Comparison of ENCODE assay signal across 8 cellular contexts in the genomic region with DNA sequence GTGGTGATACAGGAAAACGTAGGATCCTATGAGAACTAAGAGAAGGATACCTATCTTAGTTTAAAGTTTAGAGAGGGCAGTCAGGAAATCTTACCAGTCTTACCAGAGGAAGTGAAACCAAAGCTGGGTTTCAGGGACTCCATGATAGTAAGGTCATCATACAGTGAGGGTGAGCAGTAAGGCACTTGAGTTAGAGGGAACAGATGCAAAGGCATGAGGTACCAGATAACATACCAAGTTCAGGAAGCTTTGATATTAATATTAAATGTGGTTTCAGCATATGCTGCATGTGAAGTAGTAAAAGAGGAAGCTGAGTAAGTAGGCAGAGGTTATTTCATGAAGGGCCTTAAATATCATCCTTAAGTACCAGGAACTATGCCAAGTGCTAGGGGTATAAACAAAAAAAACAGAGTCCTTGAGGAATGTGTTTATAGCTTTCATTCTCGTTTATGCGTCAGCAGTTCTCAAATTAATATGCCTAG. TPM values are rescaled to one million over a fixed set of nuclear protein-coding genes. Genes with fewer than 3 reads are reported as not detected.
DNase-seq lines count a peak whose midpoint lies in the region; ATAC-seq and TF ChIP-seq lines count a peak whose summit lies in the region.

No MANE protein-coding gene starts in this region.

- TF ChIP-seq CTCF in OCI-LY3 (IDR thresholded peaks at IDR 0.05; ENCODE audit: low read depth, low read length): no peak
- no peak for TF ChIP-seq CTCF in CD4-positive, alpha-beta T cell (IDR thresholded peaks at IDR 0.05)

- CTCF ChIA-PET in naive thymus-derived CD4-positive, alpha-beta T cell (lab: Charles Lee): no interaction called here
- CTCF ChIA-PET in CD4-positive, alpha-beta T cell (lab: Charles Lee): no interaction called here

- no peak overlapping the region for H3K4me3 Mint-ChIP-seq in activated T-cell treated with anti-CD3 and anti-CD28 coated beads, Interleukin-2, amount 50 U/mL, for 72 hours
- no peak overlapping the region for H3K4me3 Mint-ChIP-seq in naive thymus-derived CD4-positive, alpha-beta T cell
- no peak overlapping the region for H3K4me3 Mint-ChIP-seq in CD4-positive, alpha-beta T cell

- no peak overlapping the region for H2AFZ ChIP-seq in OCI-LY3 (ENCODE audit: low read depth, low read length)

- no peaks in the 10 kb centered on the region for H3K9me3 Mint-ChIP-seq in activated T-cell treated with anti-CD3 and anti-CD28 coated beads, Interleukin-2, amount 50 U/mL, for 72 hours
- no peaks in the 10 kb centered on the region for H3K9me3 Mint-ChIP-seq in naive thymus-derived CD4-positive, alpha-beta T cell
- H3K9me3 Mint-ChIP-seq in CD4-positive, alpha-beta T cell: no peaks in the 10 kb centered on the region

- H3K4me2 ChIP-seq in OCI-LY3 (ENCODE audit: low read length): peak overlapping the region; percentile 98

- H3K4me1 ChIP-seq in OCI-LY3 (ENCODE audit: low read length): peaks cover 38% of the 10 kb centered on the region
- H3K4me1 ChIP-seq in naive thymus-derived CD4-positive, alpha-beta T cell (ENCODE audit: control insufficient read depth in 2 of 2, insufficient read depth in 2 of 2, low read length in 2 of 2): no peaks in the 10 kb centered on the region

- peak overlapping the region; percentile 10 for H3K27ac Mint-ChIP-seq in activated T-cell treated with anti-CD3 and anti-CD28 coated beads, Interleukin-2, amount 50 U/mL, for 72 hours
- peak overlapping the region in 1 of 9 donors; percentile 26 for H3K27ac Mint-ChIP-seq in naive thymus-derived CD4-positive, alpha-beta T cell
- no peak overlapping the region for H3K27ac Mint-ChIP-seq in CD4-positive, alpha-beta T cell

- H3K9ac ChIP-seq in OCI-LY3 (ENCODE audit: low read length): peak overlapping the region; percentile 54; the same call in 1 of the 2 replicates

- H3K36me3 ChIP-seq in OCI-LY3 (replicated peaks; ENCODE audit: low read depth, low read length): peaks cover 2% of the 10 kb centered on the region
- no peaks in the 10 kb centered on the region for H3K36me3 ChIP-seq in naive thymus-derived CD4-positive, alpha-beta T cell (ENCODE audit: control insufficient read depth in 2 of 3, insufficient read depth in 3 of 3, low read length in 3 of 3)

- intact Hi-C loops in naive thymus-derived CD4-positive, alpha-beta T cell (cut with micrococcal nuclease): no loop called here
- intact Hi-C loops in CD4-positive, alpha-beta T cell (cut with DNase I, micrococcal nuclease): no loop called here

- peaks cover 18% of the 10 kb centered on the region for H3K79me2 ChIP-seq in OCI-LY3 (ENCODE audit: low read length)

- H3K27me3 Mint-ChIP-seq in activated T-cell treated with anti-CD3 and anti-CD28 coated beads, Interleukin-2, amount 50 U/mL, for 72 hours (ENCODE audit: low read depth): no peaks in the 10 kb centered on the region
- no peaks in the 10 kb centered on the region for H3K27me3 Mint-ChIP-seq in naive thymus-derived CD4-positive, alpha-beta T cell
- no peaks in the 10 kb centered on the region for H3K27me3 Mint-ChIP-seq in CD4-positive, alpha-beta T cell

- no peaks in the 10 kb centered on the region for H3K9me3 ChIP-seq in OCI-LY3 (ENCODE audit: insufficient read depth, low read length)
- no peaks in the 10 kb centered on the region for H3K9me3 ChIP-seq in naive thymus-derived CD4-positive, alpha-beta T cell (ENCODE audit: control insufficient read depth in 2 of 3, low read length in 3 of 3)
- H3K9me3 ChIP-seq in CD4-positive, alpha-beta T cell (ENCODE audit: control insufficient read depth, low read length): no peaks in the 10 kb centered on the region

- H3K4me3 ChIP-seq in OCI-LY3 (ENCODE audit: low read length): peak overlapping the region; percentile 68
- no peak overlapping the region for H3K4me3 ChIP-seq in naive thymus-derived CD4-positive, alpha-beta T cell (ENCODE audit: low read length)

- H3K4me1 Mint-ChIP-seq in activated T-cell treated with anti-CD3 and anti-CD28 coated beads, Interleukin-2, amount 50 U/mL, for 72 hours (ENCODE audit: low read depth): peaks cover 11% of the 10 kb centered on the region
- H3K4me1 Mint-ChIP-seq in naive thymus-derived CD4-positive, alpha-beta T cell: peaks cover 10 to 17% (median 11%) of the 10 kb centered on the region in 7 donors
- H3K4me1 Mint-ChIP-seq in CD4-positive, alpha-beta T cell (ENCODE audit: low read depth): peaks cover 19% of the 10 kb centered on the region

- H3K27ac ChIP-seq in OCI-LY3 (ENCODE audit: low read length): peak overlapping the region; percentile 99
- no peak overlapping the region for H3K27ac ChIP-seq in naive thymus-derived CD4-positive, alpha-beta T cell (ENCODE audit: low read depth, low read length)
- no peak overlapping the region for H3K27ac ChIP-seq in CD4-positive, alpha-beta T cell (ENCODE audit: low read depth, low read length)

- peak; percentile 45 to 56 for ATAC-seq in activated T-cell treated with anti-CD3 and anti-CD28 coated beads, Interleukin-2, amount 50 U/mL, for 72 hours (replicated peaks in 1 of 2)
- ATAC-seq in HG02970 (IDR thresholded peaks at IDR 0.05; ENCODE audit: low FRiP score, unreplicated experiment) (peak; percentile 96), SK-N-SH treated with all-trans-retinoic acid at 6 μM for 48 hours (no peak)
- peak; percentile 94 for ATAC-seq in naive thymus-derived CD4-positive, alpha-beta T cell
- ATAC-seq in CD4-positive, alpha-beta T cell (ENCODE audit: poor library complexity): no peak

- H3K27me3 ChIP-seq in OCI-LY3 (ENCODE audit: low read depth, low read length): no peaks in the 10 kb centered on the region
- H3K27me3 ChIP-seq in naive thymus-derived CD4-positive, alpha-beta T cell (ENCODE audit: control insufficient read depth in 2 of 2, insufficient read depth in 2 of 2, low read length in 2 of 2): no peaks in the 10 kb centered on the region
- no peaks in the 10 kb centered on the region for H3K27me3 ChIP-seq in CD4-positive, alpha-beta T cell (ENCODE audit: control insufficient read depth, insufficient read depth, low read length)

- POLR2A ChIA-PET in naive thymus-derived CD4-positive, alpha-beta T cell (lab: Charles Lee): no interaction called here
- POLR2A ChIA-PET in CD4-positive, alpha-beta T cell (lab: Charles Lee): no interaction called here

- H4K20me1 ChIP-seq in OCI-LY3 (ENCODE audit: insufficient read depth, low read length): no peaks in the 10 kb centered on the region

- no peak for DNase-seq in activated T-cell treated with anti-CD3 and anti-CD28 coated beads, Interleukin-2, amount 50 U/mL, for 72 hours
- DNase-seq in activated T-cell treated with anti-CD3 and anti-CD28 coated beads, Interleukin-2, amount 50 U/mL, for 48 hours: no peak
- DNase-seq in naive thymus-derived CD4-positive, alpha-beta T cell: no peak
- DNase-seq in CD4-positive, alpha-beta T cell: no peak
- no peak for DNase-seq in NCI-H774 (lab: John Stamatoyannopoulos, UW)

- H3K36me3 Mint-ChIP-seq in activated T-cell treated with anti-CD3 and anti-CD28 coated beads, Interleukin-2, amount 50 U/mL, for 72 hours (ENCODE audit: insufficient read depth in 2 of 2): no peaks in the 10 kb centered on the region
- H3K36me3 Mint-ChIP-seq in naive thymus-derived CD4-positive, alpha-beta T cell: peaks cover 3 to 26% (median 21%) of the 10 kb centered on the region in 5 donors
- H3K36me3 Mint-ChIP-seq in CD4-positive, alpha-beta T cell (ENCODE audit: low read depth): peaks cover 19% of the 10 kb centered on the region

TF ChIP-seq in SK-N-SH treated with all-trans-retinoic acid at 6 μM for 48 hours, 23 proteins besides CTCF, POLR2A, EP300 and RAD21:
- TF ChIP-seq ZNF8 (CRISPR knock-in tag; IDR thresholded peaks at IDR 0.05) (no peak), ZNF565 (CRISPR knock-in tag; conservative IDR thresholded peaks at IDR 0.05; ENCODE audit: low read depth) (no peak), RARB (CRISPR knock-in tag; IDR thresholded peaks at IDR 0.05) (no peak), ISL1 (CRISPR knock-in tag; IDR thresholded peaks at IDR 0.05) (no peak)

RNA-seq across cellular contexts. Expression of a gene that starts 16.9 kb away (rescaled TPM):
- 10 to 100 TPM; 12.6 to 14.5 TPM for total RNA-seq in activated T-cell treated with anti-CD3 and anti-CD28 coated beads, Interleukin-2, amount 50 U/mL, for 72 hours
- total RNA-seq in naive thymus-derived CD4-positive, alpha-beta T cell: 10 to 100 TPM in 4 of 5 experiments, 1 to 10 TPM in 1; 6.8 to 16.5 (median 11.5) TPM
- 10 to 100 TPM; 16.3 to 20.1 TPM for polyA plus RNA-seq in naive thymus-derived CD4-positive, alpha-beta T cell
- total RNA-seq in CD4-positive, alpha-beta T cell: 1 to 10 TPM; 4.2 to 4.6 TPM

Comparison
In these comparisons a context has a peak if more than half of its experiments do, and no peak if none do; other contexts are left out.
1. ATAC-seq: peak in activated T-cell treated with anti-CD3 and anti-CD28 coated beads, Interleukin-2, amount 50 U/mL, for 72 hours (2 of 2), HG02970 (single experiment) and naive thymus-derived CD4-positive, alpha-beta T cell (single experiment); none in CD4-positive, alpha-beta T cell (single experiment) and SK-N-SH treated with all-trans-retinoic acid at 6 μM for 48 hours (single experiment).